Comparison of ENCODE assay signal across 27 cellular contexts in the genomic region with DNA sequence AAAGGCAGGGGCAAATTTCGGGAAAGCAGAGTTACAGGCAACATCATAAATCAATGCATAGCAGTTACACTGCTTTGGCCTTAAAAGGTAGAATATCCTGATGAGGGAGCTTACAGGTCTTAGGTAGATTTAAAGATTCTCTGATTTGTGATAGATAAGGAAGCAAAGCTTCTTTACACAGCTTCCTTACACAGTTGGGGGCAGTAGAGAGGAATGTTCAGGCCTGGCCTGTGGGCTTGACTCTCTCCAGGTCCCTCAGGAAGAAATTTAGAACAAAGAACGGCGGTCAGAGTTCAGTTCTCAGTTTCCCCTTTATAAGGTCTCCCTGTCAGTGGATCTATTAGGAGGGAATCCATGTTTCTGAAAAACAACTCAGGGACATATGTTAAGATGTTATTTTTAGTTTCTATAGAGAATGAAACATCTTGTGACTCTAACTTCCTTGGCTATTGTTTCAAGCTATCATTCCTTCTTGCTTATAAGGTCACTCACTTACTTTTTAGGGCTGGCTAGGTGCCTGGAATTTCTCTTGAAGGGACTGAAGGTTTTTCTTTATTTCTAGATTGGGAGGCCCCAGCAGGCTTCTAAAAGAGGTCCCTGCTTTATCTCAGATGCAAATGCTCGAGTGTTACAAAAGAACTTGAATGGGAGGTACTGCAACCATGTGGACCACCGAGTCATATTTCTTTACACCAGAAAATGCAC.
"Had no signal": no experiment of that assay in that cellular context is flagged by ENCODE, and none has a peak within 500 bp of the region (broad histone marks: within the 10 kb centered on the region; RNA-seq: fewer than 3 reads in every experiment).

No MANE protein-coding gene starts in this region.

- H3K27ac Mint-ChIP-seq: activated CD4-positive, alpha-beta T cell treated with anti-CD3 and anti-CD28 coated beads, Interleukin-2, amount 10 ng/mL, durations not matched to agents 24 days and 14 days; activated CD8-positive, alpha-beta memory T cell treated with anti-CD3 and anti-CD28 coated beads, Interleukin-2, amount 10 ng/mL, durations not matched to agents 7 days and 5 days; activated CD8-positive, alpha-beta T cell treated with anti-CD3 and anti-CD28 coated beads for 36 hours; activated naive CD4-positive, alpha-beta T cell treated with anti-CD3 and anti-CD28 coated beads, Interleukin-2, amount 50 U/mL, for 24 hours; activated T-helper 1 cell treated with anti-CD3 and anti-CD28 coated beads, Interleukin-12 subunit alpha, Interleukin-12 subunit beta, Interleukin-2, Interleukin-4 antibody, amounts not matched to agents 30 ng/mL and 10 ng/mL and 1 ng/mL, durations not matched to agents 14 hours and 24 hours and 36 hours; brain; mesothelial cell of epicardium; natural killer cell treated with Interleukin-12 subunit alpha and Interleukin-12 subunit beta and Interleukin-15 and Interleukin-18, amount 100 ng/mL, for 72 hours; stimulated activated naive CD8-positive, alpha-beta T cell treated with anti-CD3 and anti-CD28 coated beads, Interleukin-15, amount 100 ng/mL, for 72 hours; T-helper 17 cell had no signal

- H3K9ac ChIP-seq: parathyroid adenoma had no signal

- H3K79me2 ChIP-seq: parathyroid adenoma had no signal

- H3K36me3 Mint-ChIP-seq: brain, mesothelial cell of epicardium had no signal

- H3K9me3 ChIP-seq: colonic mucosa, esophagus squamous epithelium, lower lobe of right lung, neutrophil, right lobe of liver, tibial artery had no signal

- H2AFZ ChIP-seq: parathyroid adenoma had no signal

- ATAC-seq: activated CD8-positive, alpha-beta memory T cell treated with anti-CD3 and anti-CD28 coated beads, Interleukin-2, amount 10 ng/mL, durations not matched to agents 7 days and 5 days; activated CD8-positive, alpha-beta T cell treated with anti-CD3 and anti-CD28 coated beads for 36 hours; effector memory CD8-positive, alpha-beta T cell; heart left ventricle; right lobe of liver; stimulated activated naive CD8-positive, alpha-beta T cell treated with anti-CD3 and anti-CD28 coated beads, Interleukin-15, amount 100 ng/mL, for 72 hours; T-helper 17 cell had no signal

- H3K4me3 ChIP-seq: colonic mucosa, dorsolateral prefrontal cortex, esophagus squamous epithelium, heart left ventricle, lower lobe of right lung, right lobe of liver, skin epidermis, tibial artery had no signal

- DNase-seq: activated CD4-positive, alpha-beta T cell treated with anti-CD3 and anti-CD28 coated beads, Interleukin-2, amount 10 ng/mL, durations not matched to agents 24 days and 14 days; activated CD8-positive, alpha-beta memory T cell treated with anti-CD3 and anti-CD28 coated beads, Interleukin-2, amount 10 ng/mL, durations not matched to agents 7 days and 5 days; activated CD8-positive, alpha-beta T cell treated with anti-CD3 and anti-CD28 coated beads for 36 hours; activated gamma-delta T cell; activated T-cell treated with anti-CD3 and anti-CD28 coated beads for 4 hours; aorta; colonic mucosa; dorsolateral prefrontal cortex; effector memory CD8-positive, alpha-beta T cell; esophagus squamous epithelium; heart left ventricle; lower lobe of right lung; right lobe of liver; stimulated activated CD4-positive, alpha-beta T cell treated with anti-CD3 and anti-CD28 coated beads, Interleukin-1b, Interleukin-23, amount 100 ng/mL, for 48 hours; stimulated activated naive CD8-positive, alpha-beta T cell treated with anti-CD3 and anti-CD28 coated beads, Interleukin-15, amount 100 ng/mL, for 72 hours; SW 1271; T-helper 17 cell; tibial artery had no signal

- H3K9me3 Mint-ChIP-seq: activated naive CD4-positive, alpha-beta T cell treated with anti-CD3 and anti-CD28 coated beads, Interleukin-2, amount 50 U/mL, for 24 hours had no signal

- H3K4me1 Mint-ChIP-seq: activated CD8-positive, alpha-beta memory T cell treated with anti-CD3 and anti-CD28 coated beads, Interleukin-2, amount 10 ng/mL, durations not matched to agents 7 days and 5 days; brain; mesothelial cell of epicardium had no signal

- H3K27me3 ChIP-seq: colonic mucosa, dorsolateral prefrontal cortex, esophagus squamous epithelium, heart left ventricle, right lobe of liver, tibial artery had no signal

- H3K27ac ChIP-seq: colonic mucosa, dorsolateral prefrontal cortex, esophagus squamous epithelium, heart left ventricle, lower lobe of right lung, neutrophil, parathyroid adenoma, right lobe of liver, skin epidermis, tibial artery had no signal

- H3K4me3 Mint-ChIP-seq: activated CD4-positive, alpha-beta T cell treated with anti-CD3 and anti-CD28 coated beads, Interleukin-2, amount 10 ng/mL, durations not matched to agents 24 days and 14 days; activated CD8-positive, alpha-beta memory T cell treated with anti-CD3 and anti-CD28 coated beads, Interleukin-2, amount 10 ng/mL, durations not matched to agents 7 days and 5 days; activated CD8-positive, alpha-beta T cell treated with anti-CD3 and anti-CD28 coated beads for 36 hours; activated naive CD4-positive, alpha-beta T cell treated with anti-CD3 and anti-CD28 coated beads, Interleukin-2, amount 50 U/mL, for 24 hours; activated T-helper 1 cell treated with anti-CD3 and anti-CD28 coated beads, Interleukin-12 subunit alpha, Interleukin-12 subunit beta, Interleukin-2, Interleukin-4 antibody, amounts not matched to agents 30 ng/mL and 10 ng/mL and 1 ng/mL, durations not matched to agents 14 hours and 24 hours and 36 hours; brain; central memory CD8-positive, alpha-beta T cell; mesothelial cell of epicardium; natural killer cell treated with Interleukin-12 subunit alpha and Interleukin-12 subunit beta and Interleukin-15 and Interleukin-18, amount 100 ng/mL, for 72 hours; stimulated activated naive CD8-positive, alpha-beta T cell treated with anti-CD3 and anti-CD28 coated beads, Interleukin-15, amount 100 ng/mL, for 72 hours; T-helper 17 cell had no signal

- H3K4me1 ChIP-seq: colonic mucosa, esophagus squamous epithelium, heart left ventricle, lower lobe of right lung, parathyroid adenoma, right lobe of liver, tibial artery had no signal

- H3K36me3 ChIP-seq: colonic mucosa, esophagus squamous epithelium, heart left ventricle, lower lobe of right lung, neutrophil, right lobe of liver, tibial artery had no signal

- H3K27me3 Mint-ChIP-seq: activated CD8-positive, alpha-beta T cell treated with anti-CD3 and anti-CD28 coated beads for 36 hours; activated naive CD4-positive, alpha-beta T cell treated with anti-CD3 and anti-CD28 coated beads, Interleukin-2, amount 50 U/mL, for 24 hours; central memory CD8-positive, alpha-beta T cell; stimulated activated naive CD8-positive, alpha-beta T cell treated with anti-CD3 and anti-CD28 coated beads, Interleukin-15, amount 100 ng/mL, for 72 hours; T-helper 17 cell had no signal
